ENCODE assay signal across 9 cellular contexts in genomic region chr6:129766959-129767728, GRCh38. TPM values are rescaled to one million over a fixed set of nuclear protein-coding genes. Genes with fewer than 3 reads are reported as not detected.
DNase-seq lines count a peak whose midpoint lies in the region; ATAC-seq and TF ChIP-seq lines count a peak whose summit lies in the region.
"Had no signal": no experiment of that assay in that cellular context is flagged by ENCODE, and none has a peak within 500 bp of the region (broad histone marks: within the 10 kb centered on the region; RNA-seq: fewer than 3 reads in every experiment).

No MANE protein-coding gene starts in this region.

- peaks cover 20% of the 10 kb centered on the region for H3K4me1 Mint-ChIP-seq in T-helper 1 cell treated with Interleukin-12 subunit alpha and Interleukin-12 subunit beta and Interleukin-4 antibody, amounts not matched to agents 30 μg/mL and 1 μg/mL, for 36 hours (ENCODE audit: low read depth)

- peak overlapping the region; percentile 79 for H3K4me3 Mint-ChIP-seq in T-helper 1 cell treated with Interleukin-12 subunit alpha and Interleukin-12 subunit beta and Interleukin-4 antibody, amounts not matched to agents 30 μg/mL and 1 μg/mL, for 36 hours

- H3K27me3 Mint-ChIP-seq in T-helper 1 cell treated with Interleukin-12 subunit alpha and Interleukin-12 subunit beta and Interleukin-4 antibody, amounts not matched to agents 30 μg/mL and 1 μg/mL, for 36 hours (ENCODE audit: low read depth) = peaks cover 70% of the 10 kb centered on the region

- ATAC-seq in GM21786 (IDR thresholded peaks at IDR 0.05; ENCODE audit: unreplicated experiment) = peak; percentile 87

- TF ChIP-seq CTCF in ascending aorta (IDR thresholded peaks at IDR 0.05) (no peak), smooth muscle cell (IDR thresholded peaks at IDR 0.05; ENCODE audit: borderline replicate concordance, insufficient read depth, poor library complexity, severe bottlenecking) (no peak)

- peaks cover 0 to 7% of the 10 kb centered on the region in 2 donors for H3K4me1 ChIP-seq in ascending aorta
- H3K4me1 ChIP-seq in iPS-15b (ENCODE audit: control insufficient read depth, insufficient read depth, low read length) = no peaks in the 10 kb centered on the region
- H3K4me1 ChIP-seq in smooth muscle cell (ENCODE audit: low read depth) = peaks cover 7% of the 10 kb centered on the region

- H3K9ac ChIP-seq in iPS-15b (ENCODE audit: low read depth, low read length) (peak overlapping the region; percentile 56), smooth muscle cell (ENCODE audit: low read depth) (no peak overlapping the region)

- H3K9me3 ChIP-seq in KOPT-K1 (ENCODE audit: insufficient read depth, low read length, poor library complexity, severe bottlenecking) (no peaks in the 10 kb centered on the region), ascending aorta (no peaks in the 10 kb centered on the region), iPS-15b (ENCODE audit: control insufficient read depth, insufficient read depth, low read length) (no peaks in the 10 kb centered on the region), smooth muscle cell (replicated peaks; ENCODE audit: low read depth) (no peaks in the 10 kb centered on the region)

- H3K9me3 Mint-ChIP-seq in T-helper 1 cell treated with Interleukin-12 subunit alpha and Interleukin-12 subunit beta and Interleukin-4 antibody, amounts not matched to agents 30 μg/mL and 1 μg/mL, for 36 hours = no peaks in the 10 kb centered on the region

- peak overlapping the region; percentile 23 for H2AFZ ChIP-seq in smooth muscle cell (ENCODE audit: low read depth)

- WGBS in smooth muscle cell (ENCODE audit: low lambda C conversion rate) = 5% methylated on average over 36 of the region's 36 CpGs

- H3K27ac ChIP-seq in KOPT-K1 (ENCODE audit: low read depth, low read length, poor library complexity, severe bottlenecking) (peak overlapping the region; percentile 45), ascending aorta (no peak overlapping the region), smooth muscle cell (ENCODE audit: low read depth) (no peak overlapping the region)
- H3K27ac ChIP-seq: VCaP had no signal

- no peaks in the 10 kb centered on the region for H3F3A ChIP-seq in smooth muscle cell (ENCODE audit: low read depth)

- H4K20me1 ChIP-seq in smooth muscle cell (ENCODE audit: low read depth) = no peaks in the 10 kb centered on the region

- no peaks in the 10 kb centered on the region for H3K36me3 ChIP-seq in KOPT-K1 (ENCODE audit: insufficient read depth, low read length)
- no peaks in the 10 kb centered on the region for H3K36me3 ChIP-seq in ascending aorta
- H3K36me3 ChIP-seq in iPS-15b (ENCODE audit: control insufficient read depth, insufficient read depth, low read length) = no peaks in the 10 kb centered on the region
- H3K36me3 ChIP-seq in smooth muscle cell (ENCODE audit: low read depth) = no peaks in the 10 kb centered on the region

- peak overlapping the region; percentile 81 for H3K4me2 ChIP-seq in smooth muscle cell

- H3K79me2 ChIP-seq in smooth muscle cell (ENCODE audit: low read depth) = no peaks in the 10 kb centered on the region

- peak overlapping the region; percentile 45 for H3K27ac Mint-ChIP-seq in T-helper 1 cell treated with Interleukin-12 subunit alpha and Interleukin-12 subunit beta and Interleukin-4 antibody, amounts not matched to agents 30 μg/mL and 1 μg/mL, for 36 hours

- DNase-seq in DMS153 treated with DMSO at 0.1 percent for 48 hours (lab: John Stamatoyannopoulos, UW; ENCODE audit: unreplicated experiment) = peak; percentile 37
- DNase-seq in ascending aorta (ENCODE audit: low spot score in 2 of 2) = no peak
- DNase-seq in smooth muscle cell (lab: John Stamatoyannopoulos, UW; ENCODE audit: unreplicated experiment) = no peak
- DNase-seq in NCI-H1436 (lab: John Stamatoyannopoulos, UW) = no peak

- H3K4me3 ChIP-seq in ascending aorta = peak overlapping the region; percentile 52 to 63
- H3K4me3 ChIP-seq in iPS-15b (ENCODE audit: low read depth, low read length) = peak overlapping the region; percentile 75
- peak overlapping the region; percentile 42 for H3K4me3 ChIP-seq in smooth muscle cell

- no peaks in the 10 kb centered on the region for H3K36me3 Mint-ChIP-seq in T-helper 1 cell treated with Interleukin-12 subunit alpha and Interleukin-12 subunit beta and Interleukin-4 antibody, amounts not matched to agents 30 μg/mL and 1 μg/mL, for 36 hours (ENCODE audit: low read depth)

- H3K27me3 ChIP-seq in ascending aorta (no peaks in the 10 kb centered on the region), iPS-15b (ENCODE audit: control insufficient read depth, insufficient read depth, low read length) (peaks cover 36% of the 10 kb centered on the region), smooth muscle cell (ENCODE audit: low read depth) (peaks cover 25% of the 10 kb centered on the region)

- intact Hi-C loops in ascending aorta (cut with DNase I) = no loop called here

RNA-seq across cellular contexts. Expression of gene ARHGAP18, which starts 57.2 kb away (rescaled TPM):
- total RNA-seq in ascending aorta (10.7 TPM), smooth muscle cell (9.6 and 10.7 TPM in 2 replicates)
- polyA plus RNA-seq in smooth muscle cell = 3.2 and 3.5 TPM in 2 replicates
